Comparison of ENCODE assay signal across 15 cellular contexts in genomic region chr10:82813856-82814255, GRCh38.
DNase-seq lines count a peak whose midpoint lies in the region; ATAC-seq, FAIRE-seq and TF ChIP-seq lines count a peak whose summit lies in the region.
"Had no signal": no experiment of that assay in that cellular context is flagged by ENCODE, and none has a peak within 500 bp of the region (broad histone marks: within the 10 kb centered on the region; RNA-seq: fewer than 3 reads in every experiment).

No MANE protein-coding gene starts in this region.

- no peaks in the 10 kb centered on the region for H3K4me1 ChIP-seq in adipocyte (ENCODE audit: control insufficient read depth, insufficient read depth, low read length)
- H3K4me1 ChIP-seq: psoas muscle had no signal

- DNase-seq in DMS53 (lab: John Stamatoyannopoulos, UW) (peak; percentile 97), NCI-H146 treated with DMSO at 0.1 percent for 48 hours (lab: John Stamatoyannopoulos, UW; ENCODE audit: unreplicated experiment) (peak; percentile 1), adipocyte (ENCODE audit: low read depth) (peak; percentile 37), KBM-7 (no peak), H54 (ENCODE audit: insufficient read length, low spot score) (no peak)
- DNase-seq: caudate nucleus; erythroblast; NCI-H1092; NCI-H526; psoas muscle; stimulated activated naive CD8-positive, alpha-beta T cell treated with anti-CD3 and anti-CD28 coated beads, Interleukin-15, amount 100 ng/mL, for 72 hours had no signal

- ATAC-seq in GM21529 (IDR thresholded peaks at IDR 0.05; ENCODE audit: unreplicated experiment): no peak
- no peak for ATAC-seq in GM21423 (IDR thresholded peaks at IDR 0.05; ENCODE audit: unreplicated experiment)
- ATAC-seq: activated T-helper 17 cell treated with anti-CD3 and anti-CD28 coated beads, Interleukin-2, amount 50 U/mL, for 72 hours; psoas muscle; stimulated activated naive CD8-positive, alpha-beta T cell treated with anti-CD3 and anti-CD28 coated beads, Interleukin-15, amount 100 ng/mL, for 72 hours had no signal

- FAIRE-seq in islet of Langerhans (lab: Jason Lieb, UNC) (peak; percentile 24), H54 (lab: Jason Lieb, UNC) (no peak)

- no peaks in the 10 kb centered on the region for H3K27me3 ChIP-seq in adipocyte (replicated peaks; ENCODE audit: control insufficient read depth, insufficient read depth, low read length)

- TF ChIP-seq POLR2A in H54 (IDR thresholded peaks at IDR 0.05; ENCODE audit: low read depth, low read length): no peak

- H3K4me3 ChIP-seq in adipocyte (ENCODE audit: low read length): no peak overlapping the region
- H3K4me3 ChIP-seq: psoas muscle had no signal

- H3K9ac ChIP-seq in adipocyte (ENCODE audit: low read length): no peak overlapping the region

- no peaks in the 10 kb centered on the region for H3K9me3 ChIP-seq in adipocyte (ENCODE audit: control insufficient read depth, low read length)
- H3K9me3 ChIP-seq: psoas muscle had no signal

- H3K36me3 ChIP-seq in adipocyte (ENCODE audit: control insufficient read depth, insufficient read depth, low read length, severe bottlenecking): no peaks in the 10 kb centered on the region

- in situ Hi-C loops in KBM-7 (cut with MboI; ENCODE audit: low pct_unique_long_range_greater_than_20kb, low sequenced_read_pairs): no loop called here

Comparison
In these comparisons a context has a peak if more than half of its experiments do, and no peak if none do; other contexts are left out.
1. DNase-seq: peak in DMS53 (single experiment), NCI-H146 treated with DMSO at 0.1 percent for 48 hours (single experiment) and adipocyte (single experiment); none in KBM-7 (single experiment) and H54 (single experiment).